In the genomic region with DNA sequence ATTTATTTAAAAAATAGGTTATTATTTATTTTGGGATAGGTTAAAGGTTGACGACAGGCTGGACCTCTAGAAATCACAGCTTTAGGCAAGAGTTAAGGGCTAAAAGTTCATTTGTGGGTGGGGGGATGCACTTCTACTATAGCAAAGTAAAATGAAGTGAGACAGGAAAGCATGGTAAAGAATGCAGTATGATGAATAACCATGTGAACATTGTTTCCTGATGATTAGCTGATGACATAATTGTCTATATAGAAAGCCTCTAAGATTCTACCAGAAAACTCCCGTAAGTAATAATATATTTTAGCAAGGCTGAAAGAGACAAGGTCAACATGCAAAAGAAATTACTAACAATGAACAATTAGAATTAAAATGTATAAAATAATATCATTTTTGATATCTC, we compare ENCODE assay signal across 14 cellular contexts.
DNase-seq lines count a peak whose midpoint lies in the region; TF ChIP-seq lines count a peak whose summit lies in the region.
"Had no signal": no experiment of that assay in that cellular context is flagged by ENCODE, and none has a peak within 500 bp of the region (broad histone marks: within the 10 kb centered on the region; RNA-seq: fewer than 3 reads in every experiment).

No MANE protein-coding gene starts in this region.

- H3K4me3 ChIP-seq in choroid plexus epithelial cell (ENCODE audit: low read depth, low read length) = no peak overlapping the region
- H3K4me3 ChIP-seq: BLaER1, GM12878, GM23248 had no signal

- no peak for TF ChIP-seq CTCF in choroid plexus epithelial cell (conservative IDR thresholded peaks at IDR 0.05; ENCODE audit: low read depth, low read length)

- peak; percentile 28 for DNase-seq in ELR (ENCODE audit: low read depth)
- peak; percentile 17 for DNase-seq in NCI-H226
- DNase-seq in choroid plexus epithelial cell (ENCODE audit: low read depth) = peak; percentile 13
- peak; percentile 51 for DNase-seq in kidney tubule cell (ENCODE audit: low spot score)
- DNase-seq in glomerular visceral epithelial cell (ENCODE audit: extremely low spot score) = no peak
- no peak for DNase-seq in COR-L47 (lab: John Stamatoyannopoulos, UW)
- DNase-seq in iPS-NIHi7 (ENCODE audit: extremely low spot score) = no peak
- DNase-seq: 8988T; AML-193; CD8-positive, alpha-beta memory T cell; GM23248; H7 had no signal

Comparison
In these comparisons a context has a peak if more than half of its experiments do, and no peak if none do; other contexts are left out.
1. DNase-seq: peak in ELR (single experiment), NCI-H226 (single experiment), choroid plexus epithelial cell (single experiment) and kidney tubule cell (single experiment); none in glomerular visceral epithelial cell (single experiment), COR-L47 (single experiment) and iPS-NIHi7 (single experiment).